14 cellular contexts compared by ENCODE assay signal in genomic region chr14:105142651-105143450, GRCh38.
"Had no signal": no experiment of that assay in that cellular context is flagged by ENCODE, and none has a peak within 500 bp of the region (broad histone marks: within the 10 kb centered on the region; RNA-seq: fewer than 3 reads in every experiment).

No MANE protein-coding gene starts in this region.

- H3K36me3 Mint-ChIP-seq: activated naive CD4-positive, alpha-beta T cell treated with anti-CD3 and anti-CD28 coated beads, Interleukin-2, amount 50 U/mL, for 24 hours; stimulated activated effector memory CD8-positive, alpha-beta T cell treated with anti-CD3 and anti-CD28 coated beads, Interleukin-12 subunit alpha, Interleukin-12 subunit beta, amount 100 ng/mL, for 72 hours had no signal

- H3K27ac ChIP-seq: SJCRH30, skin epidermis, VCaP had no signal

- H3K27me3 Mint-ChIP-seq: activated CD4-positive, alpha-beta T cell treated with anti-CD3 and anti-CD28 coated beads, Interleukin-2, amount 10 ng/mL, durations not matched to agents 24 days and 14 days; activated naive CD4-positive, alpha-beta T cell treated with anti-CD3 and anti-CD28 coated beads, Interleukin-2, amount 50 U/mL, for 24 hours; natural killer cell treated with Interleukin-12 subunit alpha and Interleukin-12 subunit beta and Interleukin-15 and Interleukin-18, amount 100 ng/mL, for 72 hours had no signal

- H3K4me1 Mint-ChIP-seq: activated CD4-positive, alpha-beta T cell treated with anti-CD3 and anti-CD28 coated beads, Interleukin-2, amount 10 ng/mL, durations not matched to agents 24 days and 14 days; activated naive CD4-positive, alpha-beta T cell treated with anti-CD3 and anti-CD28 coated beads, Interleukin-2, amount 50 U/mL, for 24 hours; immature natural killer cell; stimulated activated effector memory CD8-positive, alpha-beta T cell treated with anti-CD3 and anti-CD28 coated beads, Interleukin-12 subunit alpha, Interleukin-12 subunit beta, amount 100 ng/mL, for 72 hours had no signal

- H3K4me3 ChIP-seq: SJCRH30, skin epidermis had no signal

- H3K27me3 ChIP-seq: SJCRH30 had no signal

- DNase-seq: activated CD4-positive, alpha-beta T cell treated with anti-CD3 and anti-CD28 coated beads, Interleukin-2, amount 10 ng/mL, durations not matched to agents 24 days and 14 days; central memory CD4-positive, alpha-beta T cell; effector memory CD4-positive, alpha-beta T cell; immature natural killer cell; mesenchymal stem cell; occipital lobe; T1000; trophoblast cell had no signal

- H3K4me1 ChIP-seq: SJCRH30 had no signal

- H3K4me3 Mint-ChIP-seq: activated CD4-positive, alpha-beta T cell treated with anti-CD3 and anti-CD28 coated beads, Interleukin-2, amount 10 ng/mL, durations not matched to agents 24 days and 14 days; activated naive CD4-positive, alpha-beta T cell treated with anti-CD3 and anti-CD28 coated beads, Interleukin-2, amount 50 U/mL, for 24 hours; immature natural killer cell; natural killer cell treated with Interleukin-12 subunit alpha and Interleukin-12 subunit beta and Interleukin-15 and Interleukin-18, amount 100 ng/mL, for 72 hours; stimulated activated effector memory CD8-positive, alpha-beta T cell treated with anti-CD3 and anti-CD28 coated beads, Interleukin-12 subunit alpha, Interleukin-12 subunit beta, amount 100 ng/mL, for 72 hours had no signal

- H3K9me3 Mint-ChIP-seq: activated naive CD4-positive, alpha-beta T cell treated with anti-CD3 and anti-CD28 coated beads, Interleukin-2, amount 50 U/mL, for 24 hours had no signal

- ATAC-seq: natural killer cell treated with Interleukin-12 subunit alpha and Interleukin-12 subunit beta and Interleukin-15 and Interleukin-18, amount 100 ng/mL, for 72 hours; stimulated activated effector memory CD8-positive, alpha-beta T cell treated with anti-CD3 and anti-CD28 coated beads, Interleukin-12 subunit alpha, Interleukin-12 subunit beta, amount 100 ng/mL, for 72 hours had no signal

- H3K27ac Mint-ChIP-seq: activated CD4-positive, alpha-beta T cell treated with anti-CD3 and anti-CD28 coated beads, Interleukin-2, amount 10 ng/mL, durations not matched to agents 24 days and 14 days; activated naive CD4-positive, alpha-beta T cell treated with anti-CD3 and anti-CD28 coated beads, Interleukin-2, amount 50 U/mL, for 24 hours; immature natural killer cell; natural killer cell treated with Interleukin-12 subunit alpha and Interleukin-12 subunit beta and Interleukin-15 and Interleukin-18, amount 100 ng/mL, for 72 hours; stimulated activated effector memory CD8-positive, alpha-beta T cell treated with anti-CD3 and anti-CD28 coated beads, Interleukin-12 subunit alpha, Interleukin-12 subunit beta, amount 100 ng/mL, for 72 hours had no signal
